In the genomic region with DNA sequence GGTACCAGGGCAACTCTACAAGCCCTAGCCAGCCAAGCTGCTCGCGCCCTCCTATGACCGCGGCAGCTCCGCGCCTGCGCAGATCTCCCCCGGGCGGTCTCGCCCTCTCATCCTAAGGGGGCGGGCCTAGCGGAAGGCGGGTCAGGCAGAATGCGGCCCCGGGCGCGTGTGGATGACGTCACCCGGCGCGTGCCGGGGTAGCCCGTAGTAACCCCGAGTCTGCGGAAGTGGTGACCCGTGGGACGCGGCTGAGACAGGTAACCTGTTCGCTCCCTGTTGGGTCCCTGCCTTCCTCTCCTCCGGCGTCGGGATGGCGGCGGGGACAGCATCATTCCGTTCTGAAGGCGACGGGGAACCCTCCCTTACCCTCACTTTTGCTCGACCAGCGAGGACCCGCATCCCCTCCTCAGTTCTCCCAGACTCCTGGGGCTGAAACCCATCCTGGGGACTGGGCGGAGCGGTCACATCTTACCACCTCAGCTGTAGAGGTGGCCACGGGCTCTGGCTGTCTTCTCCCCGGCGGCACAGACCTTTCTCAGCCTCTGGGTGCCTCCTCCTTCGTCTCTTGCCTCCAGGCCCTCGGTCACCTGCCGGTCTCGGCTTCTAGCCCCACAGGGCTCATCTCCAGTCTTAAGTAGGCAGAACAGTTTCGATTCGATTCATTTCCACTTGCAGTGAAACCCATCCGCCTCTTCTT, we compare ENCODE assay signal across 8 cellular contexts. TPM values are rescaled to one million over a fixed set of nuclear protein-coding genes. Genes with fewer than 3 reads are reported as not detected.
DNase-seq lines count a peak whose midpoint lies in the region; ATAC-seq, FAIRE-seq and TF ChIP-seq lines count a peak whose summit lies in the region.

A gene with protein sequence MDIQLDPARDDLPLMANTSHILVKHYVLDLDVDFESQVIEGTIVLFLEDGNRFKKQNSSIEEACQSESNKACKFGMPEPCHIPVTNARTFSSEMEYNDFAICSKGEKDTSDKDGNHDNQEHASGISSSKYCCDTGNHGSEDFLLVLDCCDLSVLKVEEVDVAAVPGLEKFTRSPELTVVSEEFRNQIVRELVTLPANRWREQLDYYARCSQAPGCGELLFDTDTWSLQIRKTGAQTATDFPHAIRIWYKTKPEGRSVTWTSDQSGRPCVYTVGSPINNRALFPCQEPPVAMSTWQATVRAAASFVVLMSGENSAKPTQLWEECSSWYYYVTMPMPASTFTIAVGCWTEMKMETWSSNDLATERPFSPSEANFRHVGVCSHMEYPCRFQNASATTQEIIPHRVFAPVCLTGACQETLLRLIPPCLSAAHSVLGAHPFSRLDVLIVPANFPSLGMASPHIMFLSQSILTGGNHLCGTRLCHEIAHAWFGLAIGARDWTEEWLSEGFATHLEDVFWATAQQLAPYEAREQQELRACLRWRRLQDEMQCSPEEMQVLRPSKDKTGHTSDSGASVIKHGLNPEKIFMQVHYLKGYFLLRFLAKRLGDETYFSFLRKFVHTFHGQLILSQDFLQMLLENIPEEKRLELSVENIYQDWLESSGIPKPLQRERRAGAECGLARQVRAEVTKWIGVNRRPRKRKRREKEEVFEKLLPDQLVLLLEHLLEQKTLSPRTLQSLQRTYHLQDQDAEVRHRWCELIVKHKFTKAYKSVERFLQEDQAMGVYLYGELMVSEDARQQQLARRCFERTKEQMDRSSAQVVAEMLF (plus strand): TSS at position 205 of the 697 bp plus-strand sequence. CDS start 33,085 bp downstream, outside the sequence.

- peak within 1 kb of the TSS; percentile 84 to 100 for H3K4me3 ChIP-seq in kidney (ENCODE audit: low read length in 2 of 2)

- DNase-seq in AG20443 (ENCODE audit: low spot score) (peak; percentile 100), NCI-H510A (lab: John Stamatoyannopoulos, UW) (peak; percentile 91), chondrocyte (ENCODE audit: low spot score) (peak; percentile 99), kidney (peak; percentile 100)
- DNase-seq in activated CD4-positive, alpha-beta T cell treated with anti-CD3 and anti-CD28 coated beads for 1 hour, result peak; percentile 99
- peak; percentile 100 for DNase-seq in stimulated activated CD4-positive, alpha-beta T cell treated with anti-CD3 and anti-CD28 coated beads, Interleukin-15, amount 100 ng/mL, for 24 hours

- H3K36me3 Mint-ChIP-seq in chondrocyte (ENCODE audit: low read depth), result no peaks in the 10 kb centered on the region

- peak within 1 kb of the TSS; percentile 77 to 94 for H3K9ac ChIP-seq in kidney (ENCODE audit: low read length in 2 of 2)

- peak; percentile 93 for TF ChIP-seq POLR2A in GM19099 (IDR thresholded peaks at IDR 0.05; ENCODE audit: extremely low read depth, insufficient read length, low read depth)

- peaks cover 4% of the 10 kb centered on the region for H3K9me3 Mint-ChIP-seq in chondrocyte (ENCODE audit: low read depth)

- H3K4me1 Mint-ChIP-seq in chondrocyte (ENCODE audit: low read depth), result peaks cover 13% of the 10 kb centered on the region

- FAIRE-seq in kidney (lab: Jason Lieb, UNC), result no peak

- H3K36me3 ChIP-seq in kidney (ENCODE audit: control insufficient read depth in 1 of 2, insufficient read depth in 2 of 2, low read length in 2 of 2), result no peaks in the 10 kb centered on the region

- TF ChIP-seq CTCF in chondrocyte (IDR thresholded peaks at IDR 0.05) (no peak), kidney (IDR thresholded peaks at IDR 0.05; ENCODE audit: borderline replicate concordance, extremely low read depth, insufficient read depth) (no peak)

- H3K4me1 ChIP-seq in kidney (ENCODE audit: control insufficient read depth in 1 of 2, insufficient read depth in 1 of 2, low read depth in 1 of 2, low read length in 2 of 2), result peaks cover 5 to 8% of the 10 kb centered on the region in 2 donors

- H3K4me3 Mint-ChIP-seq in chondrocyte (ENCODE audit: unreplicated experiment), result peak within 1 kb of the TSS; percentile 95

- intact Hi-C loops in kidney (cut with DNase I), result no loop called here

- no peaks in the 10 kb centered on the region for H3K9me3 ChIP-seq in kidney (ENCODE audit: control insufficient read depth in 1 of 2, low read length in 2 of 2)

- H3K27me3 Mint-ChIP-seq in chondrocyte (ENCODE audit: low read depth), result no peaks in the 10 kb centered on the region

- H3K27ac ChIP-seq in kidney (ENCODE audit: low read depth in 2 of 2, low read length in 2 of 2), result peak within 1 kb of the TSS; percentile 91 to 92

- H3K27ac Mint-ChIP-seq in chondrocyte (ENCODE audit: unreplicated experiment), result peak within 1 kb of the TSS; percentile 92

- ATAC-seq in HG03432 (IDR thresholded peaks at IDR 0.05; ENCODE audit: unreplicated experiment), result peak; percentile 99

RNA-seq across cellular contexts. Expression of the gene that starts here (rescaled TPM):
- total RNA-seq in chondrocyte (88.0 to 186 TPM (median 92.3 TPM) in 3 replicates), kidney (119 TPM)
- 52.2 TPM for polyA plus RNA-seq in kidney (ENCODE audit: insufficient read depth, low read depth, low replicate concordance)

Comparison
In these comparisons a context has a peak if more than half of its experiments do, and no peak if none do; other contexts are left out.
1. Peak in every context shown above with its lines: DNase-seq, ATAC-seq, H3K4me3 ChIP-seq and H3K27ac ChIP-seq.